13 cellular contexts compared by ENCODE assay signal in genomic region chr2:145638675-145639074, GRCh38.
DNase-seq lines count a peak whose midpoint lies in the region; ATAC-seq and TF ChIP-seq lines count a peak whose summit lies in the region.
"Had no signal": no experiment of that assay in that cellular context is flagged by ENCODE, and none has a peak within 500 bp of the region (broad histone marks: within the 10 kb centered on the region; RNA-seq: fewer than 3 reads in every experiment).

No MANE protein-coding gene starts in this region.

- TF ChIP-seq CTCF in CD14-positive monocyte (IDR thresholded peaks at IDR 0.05) (peak; percentile 51), choroid plexus epithelial cell (conservative IDR thresholded peaks at IDR 0.05; ENCODE audit: low read depth, low read length) (peak; percentile 8)

- ATAC-seq in GM19328 (IDR thresholded peaks at IDR 0.05; ENCODE audit: unreplicated experiment): peak; percentile 66
- peak; percentile 85 for ATAC-seq in HG03039 (IDR thresholded peaks at IDR 0.05; ENCODE audit: unreplicated experiment)
- no peak for ATAC-seq in GM19395 (IDR thresholded peaks at IDR 0.05; ENCODE audit: unreplicated experiment)
- ATAC-seq: left colon had no signal

- intact Hi-C loops in CD14-positive monocyte (cut with micrococcal nuclease): no loop called here

- peaks cover 8% of the 10 kb centered on the region for H3K4me1 Mint-ChIP-seq in CD14-positive monocyte
- no peaks in the 10 kb centered on the region for H3K4me1 Mint-ChIP-seq in T-helper 2 cell treated with Interferon-gamma antibody and Interleukin-4, amounts not matched to agents 5 μg/mL and 100 μg/mL, for 36 hours (ENCODE audit: low read depth)

- no peaks in the 10 kb centered on the region for H3K36me3 Mint-ChIP-seq in CD14-positive monocyte
- H3K36me3 Mint-ChIP-seq in T-helper 2 cell treated with Interferon-gamma antibody and Interleukin-4, amounts not matched to agents 5 μg/mL and 100 μg/mL, for 36 hours (ENCODE audit: low read depth): no peaks in the 10 kb centered on the region

- no peak overlapping the region for H3K4me3 ChIP-seq in choroid plexus epithelial cell (ENCODE audit: low read depth, low read length)
- H3K4me3 ChIP-seq: vagina had no signal

- peaks cover 0 to 3% (median 0%) of the 10 kb centered on the region in 7 donors for H3K9me3 Mint-ChIP-seq in CD14-positive monocyte
- H3K9me3 Mint-ChIP-seq in T-helper 2 cell treated with Interferon-gamma antibody and Interleukin-4, amounts not matched to agents 5 μg/mL and 100 μg/mL, for 36 hours: no peaks in the 10 kb centered on the region

- H3K4me3 Mint-ChIP-seq in CD14-positive monocyte: no peak overlapping the region
- H3K4me3 Mint-ChIP-seq in T-helper 2 cell treated with Interferon-gamma antibody and Interleukin-4, amounts not matched to agents 5 μg/mL and 100 μg/mL, for 36 hours: no peak overlapping the region

- H3K27me3 Mint-ChIP-seq in CD14-positive monocyte (ENCODE audit: low read depth in 3 of 3): peaks cover 0 to 1% (median under 1%) of the 10 kb centered on the region in 3 donors
- H3K27me3 Mint-ChIP-seq in T-helper 2 cell treated with Interferon-gamma antibody and Interleukin-4, amounts not matched to agents 5 μg/mL and 100 μg/mL, for 36 hours (ENCODE audit: low read depth): no peaks in the 10 kb centered on the region

- DNase-seq in CD14-positive monocyte (ENCODE audit: low spot score) (no peak), choroid plexus epithelial cell (ENCODE audit: low read depth) (no peak), 8988T (no peak), hippocampal formation (lab: John Stamatoyannopoulos, UW) (no peak)
- DNase-seq in T-helper 2 cell treated with Interferon-gamma antibody and Interleukin-4, amounts not matched to agents 5 μg/mL and 100 μg/mL, for 36 hours (ENCODE audit: low spot score): no peak
- DNase-seq: KBM-7, left colon, NCI-H510A treated with DMSO at 0.1 percent for 48 hours, SW 1271 had no signal

- H3K27ac Mint-ChIP-seq in CD14-positive monocyte: no peak overlapping the region
- H3K27ac Mint-ChIP-seq in T-helper 2 cell treated with Interferon-gamma antibody and Interleukin-4, amounts not matched to agents 5 μg/mL and 100 μg/mL, for 36 hours: no peak overlapping the region
